Comparison of ENCODE assay signal across 36 cellular contexts in the genomic region with DNA sequence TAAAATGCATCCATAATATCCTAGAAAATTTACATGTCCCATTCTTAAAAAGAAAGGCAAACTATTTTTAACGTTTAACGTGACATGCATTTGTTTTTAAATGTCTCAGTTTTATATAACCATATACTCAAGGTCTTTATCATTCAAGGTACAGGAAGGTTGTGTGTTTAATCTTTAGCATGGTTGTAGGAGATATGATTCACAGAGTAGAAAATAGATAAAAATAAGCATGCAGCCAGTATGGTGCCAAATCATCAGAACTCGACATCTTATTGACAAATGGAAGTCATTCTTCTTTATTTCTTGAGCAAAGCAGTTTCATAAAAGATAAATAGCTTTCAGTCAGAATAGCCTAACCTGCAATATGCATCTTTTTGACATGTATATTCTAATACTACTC. TPM values are rescaled to one million over a fixed set of nuclear protein-coding genes. Genes with fewer than 3 reads are reported as not detected.
"Had no signal": no experiment of that assay in that cellular context is flagged by ENCODE, and none has a peak within 500 bp of the region (broad histone marks: within the 10 kb centered on the region; RNA-seq: fewer than 3 reads in every experiment).

No MANE protein-coding gene starts in this region.

- H3K36me3 ChIP-seq: adrenal gland had no signal

- H3K36me3 Mint-ChIP-seq: brain had no signal

- H3K4me1 Mint-ChIP-seq: brain had no signal

- H3K27ac ChIP-seq: adrenal gland, RWPE1, VCaP had no signal

- DNase-seq: activated B cell treated with CpG ODN at 0.5 μM for 24 hours; activated CD4-positive, alpha-beta memory T cell treated with anti-CD3 and anti-CD28 coated beads for 36 hours; activated CD4-positive, alpha-beta T cell treated with anti-CD3 and anti-CD28 coated beads for 4 hours; activated CD4-positive, alpha-beta T cell treated with anti-CD3 and anti-CD28 coated beads, Interleukin-2, amount 50 U/mL, for 1 hour; activated CD4-positive, CD25-positive, alpha-beta regulatory T cell treated with anti-CD3 and anti-CD28 coated beads, Interleukin-2, amount 50 U/mL, for 72 hours; activated CD8-positive, alpha-beta memory T cell treated with anti-CD3 and anti-CD28 coated beads, Interleukin-2, amount 50 U/mL, for 4 hours; activated gamma-delta T cell; activated naive CD4-positive, alpha-beta T cell treated with Interleukin-2 at 50 U/mL for 16 hours; activated naive CD8-positive, alpha-beta T cell treated with anti-CD3 and anti-CD28 coated beads, Interleukin-2, amount 10 ng/mL, durations not matched to agents 7 days and 5 days; activated T-cell treated with anti-CD3 and anti-CD28 coated beads, Interleukin-2, amount 50 U/mL, for 48 hours; adrenal gland; caudate nucleus; IMR-90; Karpas-422; KBM-7; NCI-H1048; NCI-H1436; NCI-H1694; NCI-H1930; NCI-H2081 treated with DMSO at 0.1 percent for 48 hours; NCI-H226; NCI-H524 treated with DMSO at 0.1 percent for 48 hours; NK-92 treated with Interleukin-12 subunit alpha and Interleukin-12 subunit beta, amount 100 ng/mL, for 24 hours; PC-3; SIG-M5; T-cell; T-helper 17 cell; T1000 had no signal

- H3K27me3 Mint-ChIP-seq: activated B cell treated with CpG ODN at 0.5 μM for 24 hours; activated CD4-positive, alpha-beta memory T cell treated with anti-CD3 and anti-CD28 coated beads for 36 hours; activated naive CD8-positive, alpha-beta T cell treated with anti-CD3 and anti-CD28 coated beads, Interleukin-2, amount 10 ng/mL, durations not matched to agents 7 days and 5 days; activated T-helper 17 cell treated with anti-CD3 and anti-CD28 coated beads, Interleukin-2, amount 50 U/mL, for 72 hours; brain; T-cell; T-helper 17 cell had no signal

- H3K27me3 ChIP-seq: adrenal gland had no signal

- H3K4me3 Mint-ChIP-seq: activated B cell treated with CpG ODN at 0.5 μM for 24 hours; activated CD4-positive, alpha-beta memory T cell treated with anti-CD3 and anti-CD28 coated beads for 36 hours; activated naive CD8-positive, alpha-beta T cell treated with anti-CD3 and anti-CD28 coated beads, Interleukin-2, amount 10 ng/mL, durations not matched to agents 7 days and 5 days; activated T-helper 17 cell treated with anti-CD3 and anti-CD28 coated beads, Interleukin-2, amount 50 U/mL, for 72 hours; brain; T-cell; T-helper 17 cell had no signal

- H3K9me3 Mint-ChIP-seq: activated T-helper 17 cell treated with anti-CD3 and anti-CD28 coated beads, Interleukin-2, amount 50 U/mL, for 72 hours had no signal

- ATAC-seq: activated T-helper 17 cell treated with anti-CD3 and anti-CD28 coated beads, Interleukin-2, amount 50 U/mL, for 72 hours; PC-3; Right ventricle myocardium inferior; SK-N-SH treated with all-trans-retinoic acid at 6 μM for 48 hours; T-cell; T-helper 17 cell had no signal

- H3K27ac Mint-ChIP-seq: activated B cell treated with CpG ODN at 0.5 μM for 24 hours; activated T-helper 17 cell treated with anti-CD3 and anti-CD28 coated beads, Interleukin-2, amount 50 U/mL, for 72 hours; brain; T-helper 17 cell had no signal

- H3K9me3 ChIP-seq: adrenal gland had no signal

- H3K4me3 ChIP-seq: adrenal gland had no signal

- H3K4me1 ChIP-seq: adrenal gland had no signal

RNA-seq across cellular contexts. Expression of gene SAMSN1, which starts 51.0 kb away (rescaled TPM):
- total RNA-seq: IMR-90, NCI-H460, PC-3, SK-MEL-5 had no signal
- polyA plus RNA-seq: IMR-90 had no signal
